8 cellular contexts compared by ENCODE assay signal in genomic region chr5:171420429-171421231, GRCh38. TPM values are rescaled to one million over a fixed set of nuclear protein-coding genes. Genes with fewer than 3 reads are reported as not detected.
DNase-seq lines count a peak whose midpoint lies in the region; TF ChIP-seq lines count a peak whose summit lies in the region.

No MANE protein-coding gene starts in this region.

- no peak overlapping the region for H3K9ac ChIP-seq in trophoblast cell (ENCODE audit: low read length)

- peak overlapping the region; percentile 73 for H3K4me3 Mint-ChIP-seq in activated CD4-positive, alpha-beta T cell treated with anti-CD3 and anti-CD28 coated beads, Interleukin-2, amount 10 ng/mL, durations not matched to agents 24 days and 14 days
- peak overlapping the region; percentile 69 for H3K4me3 Mint-ChIP-seq in activated naive CD8-positive, alpha-beta T cell treated with anti-CD3 and anti-CD28 coated beads for 36 hours

- H3K4me1 ChIP-seq in left ventricle myocardium inferior: peaks cover 70% of the 10 kb centered on the region
- peaks cover 8 to 12% of the 10 kb centered on the region in 2 experiments for H3K4me1 ChIP-seq in trophoblast cell (ENCODE audit: control insufficient read depth in 1 of 2, insufficient read depth in 2 of 2, low read length in 2 of 2)

- DNase-seq in activated CD4-positive, alpha-beta T cell treated with anti-CD3 and anti-CD28 coated beads, Interleukin-2, amount 10 ng/mL, durations not matched to agents 24 days and 14 days: no peak
- no peak for DNase-seq in activated CD4-positive, alpha-beta T cell treated with anti-CD3 and anti-CD28 coated beads, Interleukin-2, amount 50 U/mL, for 4 hours
- no peak for DNase-seq in activated naive CD8-positive, alpha-beta T cell treated with anti-CD3 and anti-CD28 coated beads for 36 hours
- DNase-seq in left ventricle myocardium inferior: peak; percentile 90
- DNase-seq in trophoblast cell: no peak
- no peak for DNase-seq in COLO829 (ENCODE audit: low spot score)
- no peak for DNase-seq in stimulated activated CD4-positive, alpha-beta T cell treated with anti-CD3 and anti-CD28 coated beads, Interleukin-15, amount 100 ng/mL, for 24 hours
- DNase-seq in iPS-NIHi7 (ENCODE audit: extremely low spot score): no peak

- H3K9me3 ChIP-seq in left ventricle myocardium inferior (replicated peaks): no peaks in the 10 kb centered on the region
- peaks cover 3% of the 10 kb centered on the region for H3K9me3 ChIP-seq in trophoblast cell (ENCODE audit: insufficient read depth, low read depth, low read length)

- peak overlapping the region; percentile 82 for H3K4me2 ChIP-seq in trophoblast cell (ENCODE audit: low read length)

- no peaks in the 10 kb centered on the region for H3K79me2 ChIP-seq in trophoblast cell (ENCODE audit: control insufficient read depth, insufficient read depth, low read length, poor library complexity)

- H3K18ac ChIP-seq in trophoblast cell (ENCODE audit: low read length): no peak overlapping the region

- H3K14ac ChIP-seq in trophoblast cell (ENCODE audit: low read length): no peak overlapping the region

- H3K23ac ChIP-seq in trophoblast cell (ENCODE audit: low read length): no peak overlapping the region

- H4K8ac ChIP-seq in trophoblast cell (ENCODE audit: low read depth, low read length): no peak overlapping the region

- no peak overlapping the region for H2AK5ac ChIP-seq in trophoblast cell (ENCODE audit: low read length)

- H2BK120ac ChIP-seq in trophoblast cell (ENCODE audit: insufficient read depth, low read length, poor library complexity): no peak overlapping the region

- no peaks in the 10 kb centered on the region for H3K9me3 Mint-ChIP-seq in activated CD4-positive, alpha-beta T cell treated with anti-CD3 and anti-CD28 coated beads, Interleukin-2, amount 10 ng/mL, durations not matched to agents 24 days and 14 days
- H3K9me3 Mint-ChIP-seq in activated naive CD8-positive, alpha-beta T cell treated with anti-CD3 and anti-CD28 coated beads for 36 hours: no peaks in the 10 kb centered on the region

- no peak overlapping the region for H4K91ac ChIP-seq in trophoblast cell (ENCODE audit: low read depth, low read length)

- TF ChIP-seq CTCF in left ventricle myocardium inferior (IDR thresholded peaks at IDR 0.05; ENCODE audit: borderline replicate concordance): no peak

- H3K27me3 ChIP-seq in left ventricle myocardium inferior (ENCODE audit: low read depth) (peaks cover 11% of the 10 kb centered on the region), trophoblast cell (ENCODE audit: insufficient read depth, low read length) (peaks cover 33% of the 10 kb centered on the region)

- H2AFZ ChIP-seq in trophoblast cell (ENCODE audit: insufficient read depth, low read length, poor library complexity): no peak overlapping the region

- H3K36me3 ChIP-seq in left ventricle myocardium inferior (no peaks in the 10 kb centered on the region), trophoblast cell (ENCODE audit: control insufficient read depth in 1 of 2, insufficient read depth in 2 of 2, low read length in 2 of 2) (no peaks in the 10 kb centered on the region)

- no peak overlapping the region for H3K27ac Mint-ChIP-seq in activated CD4-positive, alpha-beta T cell treated with anti-CD3 and anti-CD28 coated beads, Interleukin-2, amount 10 ng/mL, durations not matched to agents 24 days and 14 days
- no peak overlapping the region for H3K27ac Mint-ChIP-seq in activated naive CD8-positive, alpha-beta T cell treated with anti-CD3 and anti-CD28 coated beads for 36 hours

- intact Hi-C loops in activated CD4-positive, alpha-beta T cell treated with anti-CD3 and anti-CD28 coated beads, Interleukin-2, amount 10 ng/mL, durations not matched to agents 24 days and 14 days (cut with micrococcal nuclease): no loop called here
- intact Hi-C loops in left ventricle myocardium inferior (cut with micrococcal nuclease): no loop called here

- H2BK5ac ChIP-seq in trophoblast cell (ENCODE audit: low read depth, low read length, poor library complexity): no peak overlapping the region

- peaks cover 2% of the 10 kb centered on the region for H3K36me3 Mint-ChIP-seq in activated CD4-positive, alpha-beta T cell treated with anti-CD3 and anti-CD28 coated beads, Interleukin-2, amount 10 ng/mL, durations not matched to agents 24 days and 14 days (ENCODE audit: low read depth)
- no peaks in the 10 kb centered on the region for H3K36me3 Mint-ChIP-seq in activated naive CD8-positive, alpha-beta T cell treated with anti-CD3 and anti-CD28 coated beads for 36 hours

- no CpG with 5 or more reads among the region's 65 CpGs for WGBS in trophoblast cell (ENCODE audit: extremely low coverage, insufficient coverage, insufficient read length)

- H3K4ac ChIP-seq in trophoblast cell (ENCODE audit: low read depth, low read length): no peak overlapping the region

- H2BK12ac ChIP-seq in trophoblast cell (ENCODE audit: low read length): no peak overlapping the region

- H3K27me3 Mint-ChIP-seq in activated CD4-positive, alpha-beta T cell treated with anti-CD3 and anti-CD28 coated beads, Interleukin-2, amount 10 ng/mL, durations not matched to agents 24 days and 14 days: peaks cover 20% of the 10 kb centered on the region
- H3K27me3 Mint-ChIP-seq in activated naive CD8-positive, alpha-beta T cell treated with anti-CD3 and anti-CD28 coated beads for 36 hours: peaks cover 43% of the 10 kb centered on the region

- peaks cover 13% of the 10 kb centered on the region for H3K4me1 Mint-ChIP-seq in activated CD4-positive, alpha-beta T cell treated with anti-CD3 and anti-CD28 coated beads, Interleukin-2, amount 10 ng/mL, durations not matched to agents 24 days and 14 days
- H3K4me1 Mint-ChIP-seq in activated naive CD8-positive, alpha-beta T cell treated with anti-CD3 and anti-CD28 coated beads for 36 hours: peaks cover 11% of the 10 kb centered on the region

- no peaks in the 10 kb centered on the region for H3K79me1 ChIP-seq in trophoblast cell (ENCODE audit: low read length)

- peak overlapping the region; percentile 89 for H3K27ac ChIP-seq in left ventricle myocardium inferior (replicated peaks)
- H3K27ac ChIP-seq in trophoblast cell (ENCODE audit: low read depth, low read length): no peak overlapping the region

- H4K12ac ChIP-seq in trophoblast cell (ENCODE audit: low read depth, low read length): no peak overlapping the region

- H3K4me3 ChIP-seq in left ventricle myocardium inferior: peak overlapping the region; percentile 73
- no peak overlapping the region for H3K4me3 ChIP-seq in trophoblast cell (ENCODE audit: low read depth, low read length)

RNA-seq across cellular contexts. Expression of gene FGF18, which starts 1.2 kb away (rescaled TPM):
- 0.17 and 0.33 TPM in 2 replicates for total RNA-seq in activated CD4-positive, alpha-beta T cell treated with anti-CD3 and anti-CD28 coated beads, Interleukin-2, amount 10 ng/mL, durations not matched to agents 24 days and 14 days
- total RNA-seq in activated naive CD8-positive, alpha-beta T cell treated with anti-CD3 and anti-CD28 coated beads for 36 hours: under 1 TPM; 0.21 to 0.28 TPM
- total RNA-seq in left ventricle myocardium inferior: 30.4 TPM
- polyA plus RNA-seq in trophoblast cell (2013): 8.7 and 10.3 TPM in 2 replicates

RNA-seq across cellular contexts. Expression of gene NPM1, which starts 33.0 kb away (rescaled TPM):
- total RNA-seq in activated CD4-positive, alpha-beta T cell treated with anti-CD3 and anti-CD28 coated beads, Interleukin-2, amount 10 ng/mL, durations not matched to agents 24 days and 14 days: 3,066 and 3,162 TPM in 2 replicates
- 1,000 to 10,000 TPM; 4,728 to 4,890 TPM for total RNA-seq in activated naive CD8-positive, alpha-beta T cell treated with anti-CD3 and anti-CD28 coated beads for 36 hours
- total RNA-seq in left ventricle myocardium inferior: 389 TPM
- 1,500 and 1,549 TPM in 2 replicates for polyA plus RNA-seq in trophoblast cell (2013)

Comparison
In these comparisons a context has a peak if more than half of its experiments do, and no peak if none do; other contexts are left out.
1. RNA of gene FGF18, which starts 1.2 kb away (total RNA-seq): 30.4 TPM in left ventricle myocardium inferior (single experiment); 0.17 to 0.33 TPM in activated CD4-positive, alpha-beta T cell treated with anti-CD3 and anti-CD28 coated beads, Interleukin-2, amount 10 ng/mL, durations not matched to agents 24 days and 14 days and 0.21 to 0.28 TPM in activated naive CD8-positive, alpha-beta T cell treated with anti-CD3 and anti-CD28 coated beads for 36 hours; every median in the first group is over 10 times any median in the second.